ENCODE assay signal across 15 cellular contexts in genomic region chr9:123265833-123266232, GRCh38. TPM values are rescaled to one million over a fixed set of nuclear protein-coding genes. Genes with fewer than 3 reads are reported as not detected.
DNase-seq lines count a peak whose midpoint lies in the region; ATAC-seq and TF ChIP-seq lines count a peak whose summit lies in the region.
"Had no signal": no experiment of that assay in that cellular context is flagged by ENCODE, and none has a peak within 500 bp of the region (broad histone marks: within the 10 kb centered on the region; RNA-seq: fewer than 3 reads in every experiment).

No MANE protein-coding gene starts in this region.

- no peaks in the 10 kb centered on the region for H3K36me3 ChIP-seq in colonic mucosa
- no peaks in the 10 kb centered on the region for H3K36me3 ChIP-seq in GM23248 (ENCODE audit: low read depth)
- H3K36me3 ChIP-seq: neutrophil, stomach, WERI-Rb-1 had no signal

- no peak overlapping the region for H2AFZ ChIP-seq in GM23248

- no peaks in the 10 kb centered on the region for H3K36me3 Mint-ChIP-seq in stimulated activated naive CD8-positive, alpha-beta T cell treated with anti-CD3 and anti-CD28 coated beads, Interleukin-15, Interleukin-2, amounts not matched to agents 100 ng/mL and 50 ng/mL, for 24 hours (ENCODE audit: low read depth)

- no peak for ATAC-seq in stimulated activated naive CD8-positive, alpha-beta T cell treated with anti-CD3 and anti-CD28 coated beads, Interleukin-15, Interleukin-2, amounts not matched to agents 100 U/mL and 50 U/mL, for 24 hours
- ATAC-seq in HG02763 (IDR thresholded peaks at IDR 0.05; ENCODE audit: unreplicated experiment) (no peak), HG03280 (IDR thresholded peaks at IDR 0.05; ENCODE audit: unreplicated experiment) (no peak)
- ATAC-seq: effector memory CD8-positive, alpha-beta T cell had no signal

- H3K27ac Mint-ChIP-seq in stimulated activated naive CD8-positive, alpha-beta T cell treated with anti-CD3 and anti-CD28 coated beads, Interleukin-15, Interleukin-2, amounts not matched to agents 100 ng/mL and 50 ng/mL, for 24 hours: no peak overlapping the region
- H3K27ac Mint-ChIP-seq: activated naive CD4-positive, alpha-beta T cell treated with anti-CD3 and anti-CD28 coated beads, Interleukin-2, amount 50 U/mL, for 24 hours had no signal

- H4K20me1 ChIP-seq in GM23248 (ENCODE audit: insufficient read depth): no peaks in the 10 kb centered on the region

- H3K9me2 ChIP-seq in GM23248 (ENCODE audit: insufficient read depth): no peaks in the 10 kb centered on the region

- H3K4me2 ChIP-seq in GM23248 (ENCODE audit: unreplicated experiment): no peak overlapping the region

- H3K27ac ChIP-seq in colonic mucosa (no peak overlapping the region), GM23248 (no peak overlapping the region)
- H3K27ac ChIP-seq: neutrophil, stomach, WERI-Rb-1 had no signal

- no peaks in the 10 kb centered on the region for H3K27me3 ChIP-seq in colonic mucosa
- peaks cover 26% of the 10 kb centered on the region for H3K27me3 ChIP-seq in GM23248 (replicated peaks; ENCODE audit: insufficient read depth)
- H3K27me3 ChIP-seq: stomach had no signal

- no peaks in the 10 kb centered on the region for H3K9me3 Mint-ChIP-seq in stimulated activated naive CD8-positive, alpha-beta T cell treated with anti-CD3 and anti-CD28 coated beads, Interleukin-15, Interleukin-2, amounts not matched to agents 100 ng/mL and 50 ng/mL, for 24 hours
- H3K9me3 Mint-ChIP-seq: activated naive CD4-positive, alpha-beta T cell treated with anti-CD3 and anti-CD28 coated beads, Interleukin-2, amount 50 U/mL, for 24 hours; effector memory CD8-positive, alpha-beta T cell had no signal

- H3K9ac ChIP-seq in colonic mucosa (ENCODE audit: low read depth in 2 of 2, low read length in 2 of 2): no peak overlapping the region
- no peak overlapping the region for H3K9ac ChIP-seq in GM23248

- TF ChIP-seq CTCF in NB4 (IDR thresholded peaks at IDR 0.05; ENCODE audit: low read depth, low read length) (no peak), colonic mucosa (IDR thresholded peaks at IDR 0.05) (no peak)

- H3K9me3 ChIP-seq in colonic mucosa (no peaks in the 10 kb centered on the region), GM23248 (ENCODE audit: low read depth) (no peaks in the 10 kb centered on the region)
- H3K9me3 ChIP-seq: neutrophil, stomach had no signal

- in situ Hi-C loops in GM23248 (cut with MboI): no loop called here

- H3K27me3 Mint-ChIP-seq in stimulated activated naive CD8-positive, alpha-beta T cell treated with anti-CD3 and anti-CD28 coated beads, Interleukin-15, Interleukin-2, amounts not matched to agents 100 ng/mL and 50 ng/mL, for 24 hours: no peaks in the 10 kb centered on the region
- H3K27me3 Mint-ChIP-seq: activated naive CD4-positive, alpha-beta T cell treated with anti-CD3 and anti-CD28 coated beads, Interleukin-2, amount 50 U/mL, for 24 hours; effector memory CD8-positive, alpha-beta T cell had no signal

- H3K4me3 ChIP-seq in NB4 (ENCODE audit: low read depth, low read length) (no peak overlapping the region), colonic mucosa (no peak overlapping the region), GM23248 (no peak overlapping the region)
- H3K4me3 ChIP-seq: stomach had no signal

- H3F3A ChIP-seq in GM23248 (ENCODE audit: insufficient read depth): no peaks in the 10 kb centered on the region

- no peak for TF ChIP-seq POLR2A in NB4 (IDR thresholded peaks at IDR 0.05; ENCODE audit: extremely low read depth, insufficient read length)

- H3K4me1 Mint-ChIP-seq in stimulated activated naive CD8-positive, alpha-beta T cell treated with anti-CD3 and anti-CD28 coated beads, Interleukin-15, Interleukin-2, amounts not matched to agents 100 ng/mL and 50 ng/mL, for 24 hours (ENCODE audit: low read depth): peaks cover 59% of the 10 kb centered on the region

- no peak for DNase-seq in stimulated activated naive CD8-positive, alpha-beta T cell treated with anti-CD3 and anti-CD28 coated beads, Interleukin-15, Interleukin-2, amounts not matched to agents 100 U/mL and 50 U/mL, for 24 hours
- DNase-seq in NB4 (ENCODE audit: low read depth) (peak; percentile 42), colonic mucosa (peak; percentile 19), GM23248 (no peak)
- DNase-seq in stimulated activated CD4-positive, alpha-beta T cell treated with anti-CD3 and anti-CD28 coated beads, Interleukin-2, amount 100 ng/mL, for 24 hours: no peak
- DNase-seq: effector memory CD8-positive, alpha-beta T cell; NCI-H1105; NCI-H2227 treated with DMSO at 0.1 percent for 48 hours; stomach; WERI-Rb-1 had no signal

- H3K4me1 ChIP-seq in colonic mucosa (peaks cover 9% of the 10 kb centered on the region), GM23248 (ENCODE audit: insufficient read depth) (no peaks in the 10 kb centered on the region)

- peak overlapping the region; percentile 73 for H3K4me3 Mint-ChIP-seq in stimulated activated naive CD8-positive, alpha-beta T cell treated with anti-CD3 and anti-CD28 coated beads, Interleukin-15, Interleukin-2, amounts not matched to agents 100 ng/mL and 50 ng/mL, for 24 hours

- WGBS in GM23248 (ENCODE audit: low coverage in 1 of 2, low lambda C conversion rate in 2 of 2, missing lambda C conversion rate in 2 of 2), 2 experiments: 78 to 92% methylated on average over 4 of the region's 4 CpGs

- no peaks in the 10 kb centered on the region for H3K79me2 ChIP-seq in GM23248 (ENCODE audit: insufficient read depth)

- intact Hi-C loops in colonic mucosa (cut with DNase I): no loop called here

RNA-seq across cellular contexts. Expression of gene STRBP, which starts 2.6 kb away (rescaled TPM):
- 10 to 100 TPM; 37.5 to 53.5 TPM for total RNA-seq in colonic mucosa
- 0.51 and 2.5 TPM in 2 replicates for total RNA-seq in GM23248 (2014; rRNA removed; shearing (Covaris generic))
- 1.1 and 1.4 TPM in 2 replicates for polyA plus RNA-seq in GM23248 (2016; fragmentation: Nextera tagmentation; extraction: Ambion mirVana)

Comparison
In these comparisons a context has a peak if more than half of its experiments do, and no peak if none do; other contexts are left out.
1. DNase-seq: peak in NB4 (single experiment) and colonic mucosa (single experiment); none in stimulated activated naive CD8-positive, alpha-beta T cell treated with anti-CD3 and anti-CD28 coated beads, Interleukin-15, Interleukin-2, amounts not matched to agents 100 U/mL and 50 U/mL, for 24 hours (single experiment), stimulated activated CD4-positive, alpha-beta T cell treated with anti-CD3 and anti-CD28 coated beads, Interleukin-2, amount 100 ng/mL, for 24 hours (0 of 2) and GM23248 (single experiment).
2. RNA of gene STRBP, which starts 2.6 kb away (total RNA-seq): 37.5 to 53.5 TPM in colonic mucosa; 0.51 to 2.5 TPM in GM23248; every median in the first group is over 10 times any median in the second.